Comparison of ENCODE assay signal across 8 cellular contexts in the genomic region with DNA sequence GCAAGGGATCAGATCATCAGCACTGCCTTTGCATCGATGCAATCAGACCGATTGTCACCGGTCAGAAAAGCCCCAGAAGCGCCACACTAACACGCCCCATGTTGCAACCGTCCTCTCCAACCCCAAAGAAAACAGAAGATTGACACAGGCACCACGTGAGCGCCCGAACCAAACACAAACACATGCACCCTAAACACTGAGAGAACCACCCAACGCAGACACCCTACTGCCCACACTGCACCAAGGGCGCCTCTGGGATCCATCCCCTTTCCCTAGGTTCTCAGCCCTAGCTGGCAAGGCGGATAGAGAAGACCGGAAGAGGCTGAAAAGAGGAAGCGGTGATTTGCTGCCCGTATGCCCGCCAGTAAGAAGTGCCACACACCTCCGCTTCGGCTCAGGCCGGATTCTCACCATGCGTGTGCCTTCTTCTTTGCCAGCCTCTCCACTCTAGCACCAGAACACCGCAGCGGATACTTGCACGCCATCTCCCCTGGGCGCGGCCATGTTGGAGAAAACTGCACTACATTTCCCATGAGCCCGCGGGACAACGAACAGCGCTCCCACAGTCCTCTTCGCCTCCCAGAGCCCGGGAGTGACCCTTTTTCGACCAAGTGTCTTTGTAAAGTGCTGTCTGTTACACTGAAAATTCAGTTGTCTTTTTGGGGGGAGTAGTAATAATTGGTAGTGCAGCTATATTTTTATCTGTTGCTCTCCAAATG. TPM values are rescaled to one million over a fixed set of nuclear protein-coding genes. Genes with fewer than 3 reads are reported as not detected.
DNase-seq lines count a peak whose midpoint lies in the region; TF ChIP-seq lines count a peak whose summit lies in the region.

A gene with protein sequence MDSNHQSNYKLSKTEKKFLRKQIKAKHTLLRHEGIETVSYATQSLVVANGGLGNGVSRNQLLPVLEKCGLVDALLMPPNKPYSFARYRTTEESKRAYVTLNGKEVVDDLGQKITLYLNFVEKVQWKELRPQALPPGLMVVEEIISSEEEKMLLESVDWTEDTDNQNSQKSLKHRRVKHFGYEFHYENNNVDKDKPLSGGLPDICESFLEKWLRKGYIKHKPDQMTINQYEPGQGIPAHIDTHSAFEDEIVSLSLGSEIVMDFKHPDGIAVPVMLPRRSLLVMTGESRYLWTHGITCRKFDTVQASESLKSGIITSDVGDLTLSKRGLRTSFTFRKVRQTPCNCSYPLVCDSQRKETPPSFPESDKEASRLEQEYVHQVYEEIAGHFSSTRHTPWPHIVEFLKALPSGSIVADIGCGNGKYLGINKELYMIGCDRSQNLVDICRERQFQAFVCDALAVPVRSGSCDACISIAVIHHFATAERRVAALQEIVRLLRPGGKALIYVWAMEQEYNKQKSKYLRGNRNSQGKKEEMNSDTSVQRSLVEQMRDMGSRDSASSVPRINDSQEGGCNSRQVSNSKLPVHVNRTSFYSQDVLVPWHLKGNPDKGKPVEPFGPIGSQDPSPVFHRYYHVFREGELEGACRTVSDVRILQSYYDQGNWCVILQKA (minus strand): TSS at position 517 of the 719 bp plus-strand sequence. CDS start 4,842 bp downstream, outside the sequence.

- no peak within 1 kb of the TSS for H2BK20ac ChIP-seq in H9 (ENCODE audit: low read depth, low read length, poor library complexity, severe bottlenecking)

- intact Hi-C loops in head of caudate nucleus (cut with DNase I) = no loop called here
- intact Hi-C loops in tibial artery (cut with DNase I; ENCODE audit: low total_unique reads) = loop anchor here (10.0 kb wide), 1 partner anchor 439 kb away; the partner anchor contains the start of gene CUL5

- no peak within 1 kb of the TSS for H2BK12ac ChIP-seq in H9 (ENCODE audit: insufficient read length, low read depth, low read length)

- no peak within 1 kb of the TSS for H2BK15ac ChIP-seq in H9 (ENCODE audit: low read depth, low read length)

- H3K27ac ChIP-seq in H9 (ENCODE audit: insufficient read length, low read depth, low read length) (no peak within 1 kb of the TSS), SK-N-SH (ENCODE audit: low read depth in 2 of 2, low read length in 1 of 2) (peak within 1 kb of the TSS; percentile 73 to 87), parathyroid adenoma (peak within 1 kb of the TSS; percentile 75), tibial artery (peak within 1 kb of the TSS; percentile 73 to 78)

- H3K9me3 ChIP-seq in H9 (ENCODE audit: control insufficient read depth, low read depth, low read length) (no peaks in the 10 kb centered on the region), MG63 (no peaks in the 10 kb centered on the region), SK-N-SH (no peaks in the 10 kb centered on the region), parathyroid adenoma (ENCODE audit: control insufficient read depth, low read length) (no peaks in the 10 kb centered on the region), tibial artery (no peaks in the 10 kb centered on the region)

- peak within 1 kb of the TSS; percentile 54 to 99 (median 95) for H3K27ac Mint-ChIP-seq in H9

- no peak within 1 kb of the TSS for H3K23ac ChIP-seq in H9 (ENCODE audit: insufficient read length, low read depth, low read length)

- no peak within 1 kb of the TSS for H4K8ac ChIP-seq in H9 (replicated peaks; ENCODE audit: insufficient read length, low read depth, low read length)

- no peak within 1 kb of the TSS for H3T11ph ChIP-seq in H9 (ENCODE audit: low read length)

- no CpG with 5 or more reads among the region's 32 CpGs for WGBS in H9 (ENCODE audit: extremely low coverage, insufficient read length, low lambda C conversion rate)
- WGBS in SK-N-SH (ENCODE audit: low lambda C conversion rate) = 1% methylated on average over 21 of the region's 32 CpGs

- H3K27me3 Mint-ChIP-seq in H9 (ENCODE audit: low read depth) = no peaks in the 10 kb centered on the region; the same call in 1 of the 2 replicates

- no peaks in the 10 kb centered on the region for H3K9me3 Mint-ChIP-seq in H9

- no peak within 1 kb of the TSS for H3K4ac ChIP-seq in H9 (ENCODE audit: low read depth, low read length)

- H2BK5ac ChIP-seq in H9 (ENCODE audit: insufficient read length, low read length) = no peak within 1 kb of the TSS

- no peaks in the 10 kb centered on the region for H3K9me2 ChIP-seq in SK-N-SH

- H4K5ac ChIP-seq in H9 (ENCODE audit: insufficient read length, low read depth, low read length) = no peak within 1 kb of the TSS

- CTCF ChIA-PET in SK-N-SH (lab: Yijun Ruan, JAX) = interaction anchor here (0.7 to 8.6 kb wide), 7 partner anchors 12 to 206 kb away, joined by 3 to 110 read pairs (median 19); no protein-coding TSS in a partner anchor

- peak within 1 kb of the TSS; percentile 94 to 97 for H3K4me3 Mint-ChIP-seq in H9

- POLR2A ChIA-PET in SK-N-SH (lab: Yijun Ruan, JAX) = no interaction called here

- no peak within 1 kb of the TSS for H2BK120ac ChIP-seq in H9 (ENCODE audit: low read depth, low read length, poor library complexity, severe bottlenecking)

- DNase-seq in GDM1 (lab: John Stamatoyannopoulos, UW) = peak; percentile 47
- DNase-seq in H9 = peak; percentile 74
- DNase-seq in MG63 = peak; percentile 76
- DNase-seq in SK-N-SH = peak; percentile 73
- DNase-seq in activated naive CD4-positive, alpha-beta T cell treated with anti-CD3 and anti-CD28 coated beads, Interleukin-2, amount 50 U/mL, for 16 hours = peak; percentile 81
- DNase-seq in head of caudate nucleus = peak; percentile 77 to 95 (median 86)
- peak; percentile 76 to 83 for DNase-seq in tibial artery

- H3K79me2 ChIP-seq in H9 (ENCODE audit: insufficient read depth, low read length) = no peaks in the 10 kb centered on the region; the same call in 1 of the 2 replicates
- peaks cover 24% of the 10 kb centered on the region; the same call in 1 of the 2 replicates for H3K79me2 ChIP-seq in SK-N-SH (ENCODE audit: insufficient read depth)
- no peaks in the 10 kb centered on the region for H3K79me2 ChIP-seq in parathyroid adenoma

- H2AFZ ChIP-seq in H9 (ENCODE audit: low read length) (no peak within 1 kb of the TSS), SK-N-SH (ENCODE audit: low read depth) (peak within 1 kb of the TSS; percentile 99), parathyroid adenoma (peak within 1 kb of the TSS; percentile 94)

- no peak within 1 kb of the TSS for H3K56ac ChIP-seq in H9 (ENCODE audit: insufficient read length, low read depth, low read length)

- peaks cover 41% of the 10 kb centered on the region for H3F3A ChIP-seq in SK-N-SH (replicated peaks; ENCODE audit: insufficient read depth)

- H3K27me3 ChIP-seq in H9 (ENCODE audit: insufficient read depth, low read length) (no peaks in the 10 kb centered on the region), MG63 (no peaks in the 10 kb centered on the region), SK-N-SH (ENCODE audit: insufficient read depth) (no peaks in the 10 kb centered on the region), parathyroid adenoma (ENCODE audit: control insufficient read depth, insufficient read depth, low read length) (no peaks in the 10 kb centered on the region), tibial artery (no peaks in the 10 kb centered on the region)

- TF ChIP-seq RAD21 in SK-N-SH (IDR thresholded peaks at IDR 0.05; ENCODE audit: low read length) = no peak

- peak within 1 kb of the TSS; percentile 81 for H3K4me2 ChIP-seq in H9 (ENCODE audit: insufficient read depth, insufficient read length, low read length)
- H3K4me2 ChIP-seq in SK-N-SH = peak within 1 kb of the TSS; percentile 77
- peak within 1 kb of the TSS; percentile 62 for H3K4me2 ChIP-seq in parathyroid adenoma (ENCODE audit: low read length)

- H3K4me1 ChIP-seq in H9 (ENCODE audit: insufficient read depth, low read length) (peaks cover 2% of the 10 kb centered on the region; the same call in 1 of the 2 replicates), SK-N-SH (ENCODE audit: control insufficient read depth in 1 of 2, insufficient read depth in 2 of 2, low read depth in 1 of 2, low read length in 1 of 2) (peaks cover 31 to 46% of the 10 kb centered on the region in 2 experiments), parathyroid adenoma (no peaks in the 10 kb centered on the region), tibial artery (peaks cover 0 to 27% (median 9%) of the 10 kb centered on the region in 4 donors)

- TF ChIP-seq EP300 in SK-N-SH (IDR thresholded peaks at IDR 0.05; ENCODE audit: borderline replicate concordance in 1 of 2, low read depth in 1 of 2, low read length in 1 of 2) = no peak

- peaks cover 24 to 26% of the 10 kb centered on the region in 2 experiments for H3K4me1 Mint-ChIP-seq in H9

- H3K9ac ChIP-seq in H9 (ENCODE audit: extremely low read depth, insufficient read length, low read length) (peak within 1 kb of the TSS; percentile 69), SK-N-SH (peak within 1 kb of the TSS; percentile 70), parathyroid adenoma (no peak within 1 kb of the TSS)

- peak within 1 kb of the TSS; percentile 53; the same call in 1 of the 2 replicates for H3K14ac ChIP-seq in H9 (ENCODE audit: insufficient read depth, low read length)

- H3K18ac ChIP-seq in H9 (ENCODE audit: insufficient read length, low read depth, low read length) = peak within 1 kb of the TSS; percentile 77

- H4K20me1 ChIP-seq in H9 (ENCODE audit: control insufficient read depth, insufficient read depth, insufficient read length) = no peaks in the 10 kb centered on the region
- H4K20me1 ChIP-seq in SK-N-SH (ENCODE audit: insufficient read depth) = no peaks in the 10 kb centered on the region

- TF ChIP-seq CTCF in H9 (conservative IDR thresholded peaks at IDR 0.05) (no peak), SK-N-SH (IDR thresholded peaks at IDR 0.05) (no peak), parathyroid adenoma (IDR thresholded peaks at IDR 0.05) (no peak), tibial artery (IDR thresholded peaks at IDR 0.05) (no peak)

- no peaks in the 10 kb centered on the region for H3K36me3 ChIP-seq in MG63
- peaks cover 0 to 3% of the 10 kb centered on the region in 2 experiments for H3K36me3 ChIP-seq in SK-N-SH (replicated peaks in 1 of 2; ENCODE audit: control insufficient read depth in 1 of 2, insufficient read depth in 2 of 2, low read length in 1 of 2)
- H3K36me3 ChIP-seq in parathyroid adenoma (ENCODE audit: control insufficient read depth, insufficient read depth, low read length) = no peaks in the 10 kb centered on the region
- no peaks in the 10 kb centered on the region for H3K36me3 ChIP-seq in tibial artery

- H3K23me2 ChIP-seq in H9 (ENCODE audit: insufficient read length, low read depth, low read length, poor library complexity, severe bottlenecking) = peaks cover 6% of the 10 kb centered on the region

- no peak within 1 kb of the TSS for H4K91ac ChIP-seq in H9 (ENCODE audit: insufficient read length, low read depth, low read length)

- H3K4me3 ChIP-seq in MG63 (peak within 1 kb of the TSS; percentile 92), SK-N-SH (ENCODE audit: low read depth in 2 of 2, low read length in 1 of 2) (peak within 1 kb of the TSS; percentile 86 to 95), parathyroid adenoma (ENCODE audit: low read depth, low read length) (peak within 1 kb of the TSS; percentile 66), tibial artery (peak within 1 kb of the TSS; percentile 68 to 81)

- no peak within 1 kb of the TSS for H2AK5ac ChIP-seq in H9 (ENCODE audit: insufficient read length, low read length)

- no peaks in the 10 kb centered on the region for H3K79me1 ChIP-seq in H9 (ENCODE audit: insufficient read depth, low read depth, low read length, poor library complexity, severe bottlenecking)

- H3K36me3 Mint-ChIP-seq in H9 (ENCODE audit: insufficient read depth in 1 of 3, low read depth in 3 of 3) = no peaks in the 10 kb centered on the region

RNA-seq across cellular contexts. Expression of the gene that starts here (rescaled TPM):
- total RNA-seq in H9 (2021) = 12.7 and 15.7 TPM in 2 replicates
- total RNA-seq in MG63 (2014; rRNA removed; shearing (Covaris generic); ENCODE audit: low replicate concordance) = 5.5 and 7.0 TPM in 2 replicates
- 2.4 and 3.5 TPM in 2 replicates for polyA plus RNA-seq in SK-N-SH (2012; rRNA removed)
- 4.0 and 4.1 TPM in 2 replicates for polyA plus RNA-seq in SK-N-SH (2012; cell fraction: cytosol; rRNA removed)
- 1.9 and 4.6 TPM in 2 replicates for polyA plus RNA-seq in SK-N-SH (2012; cell fraction: nucleus; rRNA removed)
